ENCODE assay signal across 13 cellular contexts in genomic region chr22:25497269-25497668, GRCh38.
DNase-seq lines count a peak whose midpoint lies in the region; ATAC-seq and TF ChIP-seq lines count a peak whose summit lies in the region.
"Had no signal": no experiment of that assay in that cellular context is flagged by ENCODE, and none has a peak within 500 bp of the region (broad histone marks: within the 10 kb centered on the region; RNA-seq: fewer than 3 reads in every experiment).

No MANE protein-coding gene starts in this region.

- H3K4me1 Mint-ChIP-seq in activated T-helper 2 cell treated with anti-CD3 and anti-CD28 coated beads, Interferon-gamma antibody, Interleukin-2, Interleukin-4, amounts not matched to agents 10 μg/mL and 5 μg/mL and 100 μg/mL, durations not matched to agents 14 hours and 24 hours and 36 hours (ENCODE audit: low read depth), result peaks cover 21% of the 10 kb centered on the region

- H3K27me3 Mint-ChIP-seq in activated T-helper 2 cell treated with anti-CD3 and anti-CD28 coated beads, Interferon-gamma antibody, Interleukin-2, Interleukin-4, amounts not matched to agents 10 μg/mL and 5 μg/mL and 100 μg/mL, durations not matched to agents 14 hours and 24 hours and 36 hours (ENCODE audit: low read depth), result peaks cover 5% of the 10 kb centered on the region

- peaks cover 0 to 3% of the 10 kb centered on the region in 2 experiments; a peak in 1 of 3 replicates for H3K36me3 ChIP-seq in HEK293 (ENCODE audit: control insufficient read depth in 2 of 2, insufficient read depth in 1 of 2, low read length in 2 of 2)

- no peaks in the 10 kb centered on the region for H3K9me3 Mint-ChIP-seq in activated T-helper 2 cell treated with anti-CD3 and anti-CD28 coated beads, Interferon-gamma antibody, Interleukin-2, Interleukin-4, amounts not matched to agents 10 μg/mL and 5 μg/mL and 100 μg/mL, durations not matched to agents 14 hours and 24 hours and 36 hours

- ATAC-seq in HG03175 (IDR thresholded peaks at IDR 0.05; ENCODE audit: unreplicated experiment), result no peak

- DNase-seq in AG08396 (ENCODE audit: low spot score), result peak; percentile 25
- peak; percentile 41 for DNase-seq in amniotic epithelial cell (ENCODE audit: low read depth)
- peak; percentile 49 for DNase-seq in fibroblast of pulmonary artery (ENCODE audit: low read depth)
- no peak for DNase-seq in C1 segment of cervical spinal cord (lab: John Stamatoyannopoulos, UW)
- no peak for DNase-seq in activated T-helper 2 cell treated with anti-CD3 and anti-CD28 coated beads, Interferon-gamma antibody, Interleukin-2, Interleukin-4, amounts not matched to agents 10 μg/mL and 5 μg/mL and 100 μg/mL, durations not matched to agents 14 hours and 24 hours and 36 hours (ENCODE audit: low spot score)
- no peak for DNase-seq in NCI-H526 (lab: John Stamatoyannopoulos, UW)
- DNase-seq: activated naive CD4-positive, alpha-beta T cell; effector CD4-positive, alpha-beta T cell; NCI-H1092; stimulated activated CD4-positive, alpha-beta T cell treated with anti-CD3 and anti-CD28 coated beads, Interleukin-4, amount 100 ng/mL, for 24 hours; stimulated activated CD8-positive, alpha-beta memory T cell treated with anti-CD3 and anti-CD28 coated beads, Interleukin-4, amount 100 ng/mL, for 48 hours had no signal

- TF ChIP-seq CTCF in HEK293 (tag by site-specific recombination; IDR thresholded peaks at IDR 0.05) (no peak), fibroblast of pulmonary artery (IDR thresholded peaks at IDR 0.05; ENCODE audit: low read length, missing control alignments) (no peak)

- no peak overlapping the region for H3K27ac ChIP-seq in HEK293 (ENCODE audit: extremely low read depth, low read depth, low read length)

- H3K4me3 Mint-ChIP-seq in activated T-helper 2 cell treated with anti-CD3 and anti-CD28 coated beads, Interferon-gamma antibody, Interleukin-2, Interleukin-4, amounts not matched to agents 10 μg/mL and 5 μg/mL and 100 μg/mL, durations not matched to agents 14 hours and 24 hours and 36 hours (ENCODE audit: low read depth), result no peak overlapping the region

- no peak overlapping the region for H3K27ac Mint-ChIP-seq in activated T-helper 2 cell treated with anti-CD3 and anti-CD28 coated beads, Interferon-gamma antibody, Interleukin-2, Interleukin-4, amounts not matched to agents 10 μg/mL and 5 μg/mL and 100 μg/mL, durations not matched to agents 14 hours and 24 hours and 36 hours

- no peaks in the 10 kb centered on the region; the same call in 1 of the 2 replicates for H3K4me1 ChIP-seq in HEK293 (ENCODE audit: control insufficient read depth, insufficient read depth, low read length)

- intact Hi-C loops in activated T-helper 2 cell treated with anti-CD3 and anti-CD28 coated beads, Interferon-gamma antibody, Interleukin-2, Interleukin-4, amounts not matched to agents 10 μg/mL and 5 μg/mL and 100 μg/mL, durations not matched to agents 14 hours and 24 hours and 36 hours (cut with micrococcal nuclease), result no loop called here

- POLR2A ChIA-PET in HEK293 (lab: Yijun Ruan, JAX), result no interaction called here

- H3K9me3 ChIP-seq in HEK293 (ENCODE audit: control insufficient read depth, insufficient read depth, low read depth, low read length), result no peaks in the 10 kb centered on the region

- H3K36me3 Mint-ChIP-seq in activated T-helper 2 cell treated with anti-CD3 and anti-CD28 coated beads, Interferon-gamma antibody, Interleukin-2, Interleukin-4, amounts not matched to agents 10 μg/mL and 5 μg/mL and 100 μg/mL, durations not matched to agents 14 hours and 24 hours and 36 hours (ENCODE audit: low read depth), result peaks cover 11% of the 10 kb centered on the region

- H3K4me3 ChIP-seq in HEK293 (ENCODE audit: low read depth, low read length), result no peak overlapping the region
- H3K4me3 ChIP-seq in fibroblast of pulmonary artery (replicated peaks; ENCODE audit: low read depth, low read length), result no peak overlapping the region

- CTCF ChIA-PET in HEK293 (lab: Yijun Ruan, JAX), result interaction anchor here (1.1 kb wide), 1 partner anchor 17 kb away, joined by 3 read pairs; no protein-coding TSS in a partner anchor

TF ChIP-seq in HEK293, 187 proteins besides CTCF, POLR2A, EP300 and RAD21:
- TF ChIP-seq KLF9 (tag by site-specific recombination; IDR thresholded peaks at IDR 0.05; ENCODE audit: low read depth), result no peak
- peak; percentile 55; the same call in 1 of the 2 replicates for TF ChIP-seq PRDM1 (tag by site-specific recombination; IDR thresholded peaks at IDR 0.05)
- no peak for TF ChIP-seq ZNF398 (tag by site-specific recombination; IDR thresholded peaks at IDR 0.05)

Comparison
In these comparisons a context has a peak if more than half of its experiments do, and no peak if none do; other contexts are left out.
1. DNase-seq: peak in AG08396 (single experiment), amniotic epithelial cell (single experiment) and fibroblast of pulmonary artery (single experiment); none in C1 segment of cervical spinal cord (0 of 14), activated T-helper 2 cell treated with anti-CD3 and anti-CD28 coated beads, Interferon-gamma antibody, Interleukin-2, Interleukin-4, amounts not matched to agents 10 μg/mL and 5 μg/mL and 100 μg/mL, durations not matched to agents 14 hours and 24 hours and 36 hours (single experiment) and NCI-H526 (0 of 2).